30 cellular contexts compared by ENCODE assay signal in genomic region chr9:21414220-21414940, GRCh38. TPM values are rescaled to one million over a fixed set of nuclear protein-coding genes. Genes with fewer than 3 reads are reported as not detected.
"Had no signal": no experiment of that assay in that cellular context is flagged by ENCODE, and none has a peak within 500 bp of the region (broad histone marks: within the 10 kb centered on the region; RNA-seq: fewer than 3 reads in every experiment).

No MANE protein-coding gene starts in this region.

- H3K36me3 ChIP-seq: ascending aorta had no signal

- FAIRE-seq: bronchial epithelial cell had no signal

- ATAC-seq: body of pancreas had no signal

- H3K4me1 ChIP-seq: ascending aorta, body of pancreas had no signal

- H3K27ac ChIP-seq: ascending aorta, body of pancreas, SK-N-MC had no signal

- H3K9me3 ChIP-seq: ascending aorta, body of pancreas had no signal

- H3K4me3 ChIP-seq: ascending aorta, body of pancreas, SK-N-MC had no signal

- H3K27me3 ChIP-seq: ascending aorta, body of pancreas had no signal

- DNase-seq: activated CD4-positive, alpha-beta T cell treated with anti-CD3 and anti-CD28 coated beads, Interleukin-2, amount 50 U/mL, for 4 hours; activated CD4-positive, CD25-positive, alpha-beta regulatory T cell treated with anti-CD3 and anti-CD28 coated beads, Interleukin-2, amount 50 U/mL, for 72 hours; activated CD8-positive, alpha-beta T cell treated with anti-CD3 and anti-CD28 coated beads, Interleukin-2, amount 10 ng/mL, durations not matched to agents 7 days and 5 days; activated effector memory CD4-positive, alpha-beta T cell treated with anti-CD3 and anti-CD28 coated beads, Interleukin-2, amount 50 U/mL, for 16 hours; activated naive CD4-positive, alpha-beta T cell treated with Interleukin-2 at 50 U/mL for 16 hours; activated T-cell treated with anti-CD3 and anti-CD28 coated beads, Interleukin-2, amount 50 U/mL, for 24 hours; amniotic stem cell; body of pancreas; central memory CD4-positive, alpha-beta T cell; KBM-7; NCI-H1105 treated with DMSO at 0.1 percent for 48 hours; NCI-H1436 treated with DMSO at 0.1 percent for 48 hours; NCI-H187; NCI-H2081; NCI-H2171; NCI-H2227 treated with DMSO at 0.1 percent for 48 hours; NCI-H446 treated with DMSO at 0.1 percent for 48 hours; NCI-H524 treated with DMSO at 0.1 percent for 48 hours; NCI-H748 treated with DMSO at 0.1 percent for 48 hours had no signal

RNA-seq across cellular contexts. Expression of gene IFNA8, which starts 5.5 kb away (rescaled TPM):
- total RNA-seq: activated CD8-positive, alpha-beta T cell treated with anti-CD3 and anti-CD28 coated beads, Interleukin-2, amount 10 ng/mL, durations not matched to agents 7 days and 5 days; activated naive CD4-positive, alpha-beta T cell treated with anti-CD3 and anti-CD28 coated beads, Interleukin-2, amount 50 U/mL, for 72 hours; ascending aorta; body of pancreas; bronchial epithelial cell; chondrocyte; LHCN-M2; OCI-LY7; Right ventricle myocardium inferior; T-cell; T-helper 2 cell treated with Interferon-gamma antibody and Interleukin-4, amounts not matched to agents 100 ng/mL and 5 ng/mL, for 36 hours; WTC11 had no signal

RNA-seq across cellular contexts. Expression of gene IFNA1, which starts 25.9 kb away (rescaled TPM):
- total RNA-seq: activated CD8-positive, alpha-beta T cell treated with anti-CD3 and anti-CD28 coated beads, Interleukin-2, amount 10 ng/mL, durations not matched to agents 7 days and 5 days; activated naive CD4-positive, alpha-beta T cell treated with anti-CD3 and anti-CD28 coated beads, Interleukin-2, amount 50 U/mL, for 72 hours; ascending aorta; body of pancreas; bronchial epithelial cell; chondrocyte; LHCN-M2; OCI-LY7; Right ventricle myocardium inferior; T-cell; T-helper 2 cell treated with Interferon-gamma antibody and Interleukin-4, amounts not matched to agents 100 ng/mL and 5 ng/mL, for 36 hours; WTC11 had no signal

RNA-seq across cellular contexts. Expression of gene IFNA2, which starts 29.2 kb away (rescaled TPM):
- total RNA-seq: activated CD8-positive, alpha-beta T cell treated with anti-CD3 and anti-CD28 coated beads, Interleukin-2, amount 10 ng/mL, durations not matched to agents 7 days and 5 days; activated naive CD4-positive, alpha-beta T cell treated with anti-CD3 and anti-CD28 coated beads, Interleukin-2, amount 50 U/mL, for 72 hours; ascending aorta; body of pancreas; bronchial epithelial cell; chondrocyte; LHCN-M2; OCI-LY7; Right ventricle myocardium inferior; T-cell; T-helper 2 cell treated with Interferon-gamma antibody and Interleukin-4, amounts not matched to agents 100 ng/mL and 5 ng/mL, for 36 hours; WTC11 had no signal

RNA-seq across cellular contexts. Expression of gene IFNA13, which starts 46.5 kb away (rescaled TPM):
- total RNA-seq: activated CD8-positive, alpha-beta T cell treated with anti-CD3 and anti-CD28 coated beads, Interleukin-2, amount 10 ng/mL, durations not matched to agents 7 days and 5 days; activated naive CD4-positive, alpha-beta T cell treated with anti-CD3 and anti-CD28 coated beads, Interleukin-2, amount 50 U/mL, for 72 hours; ascending aorta; body of pancreas; bronchial epithelial cell; chondrocyte; LHCN-M2; OCI-LY7; Right ventricle myocardium inferior; T-cell; T-helper 2 cell treated with Interferon-gamma antibody and Interleukin-4, amounts not matched to agents 100 ng/mL and 5 ng/mL, for 36 hours; WTC11 had no signal
